Comparison of ENCODE assay signal across 26 cellular contexts in the genomic region with DNA sequence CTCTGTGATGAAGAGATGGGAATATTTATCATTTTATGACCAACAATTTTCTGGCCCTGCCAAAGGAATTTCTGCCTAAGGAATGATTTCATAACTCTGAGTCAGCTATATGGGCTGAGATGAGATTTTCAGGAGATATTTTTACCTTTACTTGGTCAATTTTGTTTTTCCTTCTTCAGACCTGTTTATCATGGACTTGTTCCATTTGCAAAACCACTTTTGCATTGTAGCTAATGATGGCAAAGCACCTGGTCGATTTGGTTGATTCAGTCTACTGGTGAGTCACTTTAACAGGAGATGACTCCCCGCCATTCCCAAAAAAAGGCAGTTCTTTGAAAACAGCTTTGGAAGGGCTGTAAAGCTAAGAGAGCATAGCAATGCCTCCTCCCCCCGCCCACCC. TPM values are rescaled to one million over a fixed set of nuclear protein-coding genes. Genes with fewer than 3 reads are reported as not detected.
"Had no signal": no experiment of that assay in that cellular context is flagged by ENCODE, and none has a peak within 500 bp of the region (broad histone marks: within the 10 kb centered on the region; RNA-seq: fewer than 3 reads in every experiment).

No MANE protein-coding gene starts in this region.

- H3K27me3 ChIP-seq: esophagus squamous epithelium, stomach, transverse colon had no signal

- ATAC-seq: effector memory CD8-positive, alpha-beta T cell; heart left ventricle; naive thymus-derived CD4-positive, alpha-beta T cell; psoas muscle; sciatic nerve had no signal

- H3K4me3 ChIP-seq: esophagus squamous epithelium, heart left ventricle, psoas muscle, skin epidermis, stomach, thoracic aorta, transverse colon had no signal

- H3K4me3 Mint-ChIP-seq: dendritic cell treated with granulocyte-macrophage colony-stimulating factor and Interleukin-4, amounts not matched to agents 40 ng/mL and 50 ng/mL, for 4 days; effector memory CD8-positive, alpha-beta T cell; naive thymus-derived CD4-positive, alpha-beta T cell; nephron progenitor cell had no signal

- H3K9me3 Mint-ChIP-seq: dendritic cell treated with granulocyte-macrophage colony-stimulating factor and Interleukin-4, amounts not matched to agents 40 ng/mL and 50 ng/mL, for 4 days had no signal

- H3K27me3 Mint-ChIP-seq: dendritic cell treated with granulocyte-macrophage colony-stimulating factor and Interleukin-4, amounts not matched to agents 40 ng/mL and 50 ng/mL, for 4 days; effector memory CD8-positive, alpha-beta T cell; naive thymus-derived CD4-positive, alpha-beta T cell had no signal

- H3K4me1 Mint-ChIP-seq: naive thymus-derived CD4-positive, alpha-beta T cell; nephron progenitor cell had no signal

- H3K27ac ChIP-seq: esophagus squamous epithelium, heart left ventricle, psoas muscle, skin epidermis, stomach, thoracic aorta, transverse colon had no signal

- H3K27ac Mint-ChIP-seq: dendritic cell treated with granulocyte-macrophage colony-stimulating factor and Interleukin-4, amounts not matched to agents 40 ng/mL and 50 ng/mL, for 4 days; effector memory CD8-positive, alpha-beta T cell; naive thymus-derived CD4-positive, alpha-beta T cell; nephron progenitor cell had no signal

- H3K36me3 ChIP-seq: esophagus squamous epithelium, heart left ventricle, stomach, thoracic aorta, transverse colon had no signal

- H3K4me1 ChIP-seq: esophagus squamous epithelium, heart left ventricle, psoas muscle, stomach, transverse colon had no signal

- H3K9me3 ChIP-seq: esophagus squamous epithelium, heart left ventricle, psoas muscle, stomach, thoracic aorta, transverse colon had no signal

- DNase-seq: effector memory CD8-positive, alpha-beta T cell; esophagus squamous epithelium; foreskin melanocyte; heart left ventricle; hippocampal formation; kidney glomerular epithelial cell; naive thymus-derived CD4-positive, alpha-beta T cell; nephron progenitor cell; psoas muscle; stimulated activated CD4-positive, alpha-beta T cell treated with anti-CD3 and anti-CD28 coated beads, Interleukin-2, amount 100 ng/mL, for 24 hours; stimulated activated CD4-positive, alpha-beta T cell treated with anti-CD3 and anti-CD28 coated beads, Interleukin-4, amount 100 ng/mL, for 4 hours; stimulated activated naive CD4-positive, alpha-beta T cell; stomach; substantia nigra; transverse colon had no signal

- H3K36me3 Mint-ChIP-seq: naive thymus-derived CD4-positive, alpha-beta T cell had no signal

RNA-seq across cellular contexts. Expression of gene TEX13A, which starts 53.3 kb away (rescaled TPM):
- total RNA-seq: epithelial cell of proximal tubule; esophagus squamous epithelium; heart left ventricle; liver; lung microvascular endothelial cell; mesenteric fat pad; mononuclear cell; naive thymus-derived CD4-positive, alpha-beta T cell; omental fat pad; psoas muscle; sciatic nerve; stomach; thoracic aorta; transverse colon; urinary bladder had no signal
- polyA plus RNA-seq: heart left ventricle; liver; naive thymus-derived CD4-positive, alpha-beta T cell; psoas muscle; stomach; urinary bladder had no signal
